Comparison of ENCODE assay signal across 1 cellular context in the genomic region with DNA sequence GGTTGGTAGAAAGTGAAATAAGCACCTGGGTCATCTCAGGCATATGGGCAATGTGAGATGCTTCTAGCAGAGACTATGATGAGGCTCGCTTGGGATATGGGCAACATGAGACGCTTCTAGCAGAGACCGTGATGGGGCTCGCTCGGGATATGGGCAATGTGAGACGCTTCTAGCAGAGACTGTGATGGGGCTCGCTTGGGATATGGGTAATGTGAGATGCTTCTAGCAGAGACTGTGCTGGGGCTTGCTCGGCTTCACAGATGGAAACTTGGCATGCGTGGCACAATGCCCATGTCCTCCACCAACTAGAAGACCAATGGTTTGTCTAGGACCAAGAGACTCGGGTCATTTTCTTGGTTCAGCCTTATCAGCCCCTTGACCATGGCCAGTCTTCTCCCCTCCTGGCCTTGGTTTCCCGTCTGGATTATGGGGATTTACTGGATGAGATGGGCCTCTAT.
TF ChIP-seq lines count a peak whose summit lies in the region.

No MANE protein-coding gene starts in this region.

TF ChIP-seq in HCT116, 20 proteins besides CTCF, POLR2A, EP300 and RAD21 (continued from another document):
- TF ChIP-seq, protein P1, sequence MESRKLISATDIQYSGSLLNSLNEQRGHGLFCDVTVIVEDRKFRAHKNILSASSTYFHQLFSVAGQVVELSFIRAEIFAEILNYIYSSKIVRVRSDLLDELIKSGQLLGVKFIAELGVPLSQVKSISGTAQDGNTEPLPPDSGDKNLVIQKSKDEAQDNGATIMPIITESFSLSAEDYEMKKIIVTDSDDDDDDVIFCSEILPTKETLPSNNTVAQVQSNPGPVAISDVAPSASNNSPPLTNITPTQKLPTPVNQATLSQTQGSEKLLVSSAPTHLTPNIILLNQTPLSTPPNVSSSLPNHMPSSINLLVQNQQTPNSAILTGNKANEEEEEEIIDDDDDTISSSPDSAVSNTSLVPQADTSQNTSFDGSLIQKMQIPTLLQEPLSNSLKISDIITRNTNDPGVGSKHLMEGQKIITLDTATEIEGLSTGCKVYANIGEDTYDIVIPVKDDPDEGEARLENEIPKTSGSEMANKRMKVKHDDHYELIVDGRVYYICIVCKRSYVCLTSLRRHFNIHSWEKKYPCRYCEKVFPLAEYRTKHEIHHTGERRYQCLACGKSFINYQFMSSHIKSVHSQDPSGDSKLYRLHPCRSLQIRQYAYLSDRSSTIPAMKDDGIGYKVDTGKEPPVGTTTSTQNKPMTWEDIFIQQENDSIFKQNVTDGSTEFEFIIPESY (IDR thresholded peaks at IDR 0.05; ENCODE audit: extremely low read depth, insufficient replicate concordance, low read length): no peak
- no peak for TF ChIP-seq ZNF274 (IDR thresholded peaks at IDR 0.05; ENCODE audit: low read depth, low read length)
